In the genomic region with DNA sequence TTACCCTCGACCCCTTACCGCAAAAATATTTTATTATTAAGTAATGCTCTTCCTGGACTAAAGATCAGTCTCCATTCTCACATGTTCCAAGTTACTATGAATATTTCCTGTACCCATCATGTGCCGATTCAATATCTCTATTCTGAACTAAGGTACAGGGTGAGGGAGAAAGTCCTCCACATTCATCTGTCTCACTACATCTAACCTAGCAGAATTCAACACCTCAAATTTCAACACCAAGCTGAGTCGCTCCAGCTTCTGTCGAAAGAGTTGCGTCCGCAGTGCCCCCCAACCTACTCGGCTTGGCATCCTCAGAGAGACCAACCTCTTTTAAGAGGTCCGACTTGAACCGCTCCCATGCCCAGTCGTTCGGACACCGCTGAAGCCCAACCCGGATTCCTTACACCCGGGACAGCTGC, we compare ENCODE assay signal across 8 cellular contexts. TPM values are rescaled to one million over a fixed set of nuclear protein-coding genes. Genes with fewer than 3 reads are reported as not detected.
DNase-seq lines count a peak whose midpoint lies in the region; ATAC-seq and TF ChIP-seq lines count a peak whose summit lies in the region.

No MANE protein-coding gene starts in this region.

- intact Hi-C loops in dorsolateral prefrontal cortex (cut with DNase I) = loop anchor here (2.0 to 10.0 kb wide), 5 partner anchors 144 to 826 kb away; a partner anchor contains a TSS
- intact Hi-C loops in uterus (cut with DNase I; ENCODE audit: low total_unique reads) = no loop called here

- H2AFZ ChIP-seq in mesenchymal stem cell (ENCODE audit: low read depth, low read length) = no peak overlapping the region

- H3K14ac ChIP-seq in mesenchymal stem cell (ENCODE audit: low read length in 2 of 2) = peak overlapping the region in 1 of 2 experiments; percentile 13

- peak overlapping the region in 7 of 8 donors; percentile 62 to 98 (median 96) for H3K27ac Mint-ChIP-seq in CD8-positive, alpha-beta memory T cell

- H3K27ac ChIP-seq in CD8-positive, alpha-beta memory T cell (ENCODE audit: low read depth, low read length) = peak overlapping the region; percentile 79
- H3K27ac ChIP-seq in dorsolateral prefrontal cortex = peak overlapping the region in 47 of 59 donors; percentile 85 to 99 (median 97)
- no peak overlapping the region for H3K27ac ChIP-seq in mesenchymal stem cell (ENCODE audit: low read length, poor library complexity, severe bottlenecking)
- H3K27ac ChIP-seq in uterus = peak overlapping the region; percentile 89 to 96

- H3K4me1 ChIP-seq in CD8-positive, alpha-beta memory T cell (ENCODE audit: insufficient read depth, low read length) = peaks cover 43% of the 10 kb centered on the region
- H3K4me1 ChIP-seq in NT2/D1 (ENCODE audit: insufficient read depth, insufficient read length) (no peaks in the 10 kb centered on the region), mesenchymal stem cell (ENCODE audit: control insufficient read depth, insufficient read depth, low read depth, low read length) (peaks cover 2% of the 10 kb centered on the region), uterus (peaks cover 0 to 5% of the 10 kb centered on the region in 2 donors)

- peak overlapping the region in 1 of 2 experiments; percentile 94 for H3K18ac ChIP-seq in mesenchymal stem cell (ENCODE audit: low read depth in 1 of 2, low read length in 2 of 2)

- H3K4me3 Mint-ChIP-seq in CD8-positive, alpha-beta memory T cell = peak overlapping the region; percentile 86 to 97 (median 95)

- 3% methylated on average over 15 of the region's 15 CpGs for WGBS in mesenchymal stem cell

- H3K36me3 ChIP-seq in CD8-positive, alpha-beta memory T cell (ENCODE audit: insufficient read depth, low read length) = no peaks in the 10 kb centered on the region
- H3K36me3 ChIP-seq in NT2/D1 (ENCODE audit: insufficient read depth, insufficient read length, low read length) (no peaks in the 10 kb centered on the region), mesenchymal stem cell (ENCODE audit: control insufficient read depth in 1 of 2, insufficient read depth in 2 of 2, low read depth in 1 of 2, low read length in 2 of 2) (peaks cover 0 to 2% of the 10 kb centered on the region in 2 experiments), uterus (no peaks in the 10 kb centered on the region)

- H2BK12ac ChIP-seq in mesenchymal stem cell (ENCODE audit: low read length in 2 of 2) = peak overlapping the region in 1 of 2 experiments; percentile 76

- H4K8ac ChIP-seq in mesenchymal stem cell (ENCODE audit: low read length) = no peak overlapping the region

- ATAC-seq in GM21717 (IDR thresholded peaks at IDR 0.05; ENCODE audit: unreplicated experiment) = peak; percentile 1

- CTCF ChIA-PET in CD8-positive, alpha-beta memory T cell (lab: Charles Lee) = no interaction called here

- no peaks in the 10 kb centered on the region for H3K27me3 ChIP-seq in CD8-positive, alpha-beta memory T cell (ENCODE audit: insufficient read depth, low read length, poor library complexity, severe bottlenecking)
- H3K27me3 ChIP-seq in NT2/D1 (ENCODE audit: insufficient read depth, insufficient read length) = no peaks in the 10 kb centered on the region
- H3K27me3 ChIP-seq in dorsolateral prefrontal cortex = no peaks in the 10 kb centered on the region
- no peaks in the 10 kb centered on the region for H3K27me3 ChIP-seq in mesenchymal stem cell (ENCODE audit: control insufficient read depth in 1 of 2, insufficient read depth in 1 of 2, low read length in 2 of 2)
- H3K27me3 ChIP-seq in uterus = no peaks in the 10 kb centered on the region

- peaks cover 55 to 77% (median 76%) of the 10 kb centered on the region in 3 donors for H3K4me1 Mint-ChIP-seq in CD8-positive, alpha-beta memory T cell

- peak overlapping the region in 1 of 2 experiments; percentile 98 for H3K4ac ChIP-seq in mesenchymal stem cell (ENCODE audit: low read depth in 1 of 2, low read length in 2 of 2)

- H3K9me3 ChIP-seq in CD8-positive, alpha-beta memory T cell (ENCODE audit: low read length) = no peaks in the 10 kb centered on the region
- no peaks in the 10 kb centered on the region for H3K9me3 ChIP-seq in NT2/D1 (ENCODE audit: insufficient read depth, low read length)
- no peaks in the 10 kb centered on the region for H3K9me3 ChIP-seq in mesenchymal stem cell (ENCODE audit: control insufficient read depth, low read length)
- no peaks in the 10 kb centered on the region for H3K9me3 ChIP-seq in uterus

- DNase-seq in CD8-positive, alpha-beta memory T cell = peak in 1 of 5 donors; percentile 1
- DNase-seq in NT2/D1 (ENCODE audit: low read depth, low spot score) = peak; percentile 5
- peak in 3 of 10 donors; percentile 11 to 39 (median 30) for DNase-seq in dorsolateral prefrontal cortex
- DNase-seq in mesenchymal stem cell = peak; percentile 55
- no peak for DNase-seq in uterus
- no peak for DNase-seq in NCI-H1105 treated with DMSO at 0.1 percent for 48 hours (lab: John Stamatoyannopoulos, UW)
- DNase-seq in stimulated activated CD4-positive, alpha-beta T cell treated with anti-CD3 and anti-CD28 coated beads, Interleukin-15, amount 100 ng/mL, for 24 hours = no peak

- TF ChIP-seq POLR2A in uterus (IDR thresholded peaks at IDR 0.05) = no peak

- no peaks in the 10 kb centered on the region for H3K27me3 Mint-ChIP-seq in CD8-positive, alpha-beta memory T cell

- no peak overlapping the region for H2BK120ac ChIP-seq in mesenchymal stem cell (ENCODE audit: low read depth, low read length)

- H2AK5ac ChIP-seq in mesenchymal stem cell (ENCODE audit: low read length, severe bottlenecking) = no peak overlapping the region

- H3K9me3 Mint-ChIP-seq in CD8-positive, alpha-beta memory T cell = no peaks in the 10 kb centered on the region

- H3K36me3 Mint-ChIP-seq in CD8-positive, alpha-beta memory T cell = peaks cover 0 to 16% (median 5%) of the 10 kb centered on the region in 3 donors

- POLR2A ChIA-PET in CD8-positive, alpha-beta memory T cell (lab: Charles Lee) = interaction anchor here (1.2 to 2.4 kb wide), 2 partner anchors 173 to 180 kb away, joined by 3 to 10 read pairs; a partner anchor contains a TSS

- TF ChIP-seq CTCF in dorsolateral prefrontal cortex (IDR thresholded peaks at IDR 0.05 in 54 of 56, conservative IDR thresholded peaks at IDR 0.05 in 2 of 56; ENCODE audit: low read depth in 1 of 56, partially characterized antibody in 56 of 56) = no peak
- no peak for TF ChIP-seq CTCF in uterus (IDR thresholded peaks at IDR 0.05)

- H4K91ac ChIP-seq in mesenchymal stem cell (ENCODE audit: low read length) = no peak overlapping the region

- peak overlapping the region; percentile 26 for H2BK15ac ChIP-seq in mesenchymal stem cell (ENCODE audit: low read depth, poor library complexity, severe bottlenecking)

- H2BK5ac ChIP-seq in mesenchymal stem cell (ENCODE audit: low read depth, low read length, poor library complexity, severe bottlenecking) = no peak overlapping the region

- no peaks in the 10 kb centered on the region for H3K79me1 ChIP-seq in mesenchymal stem cell (replicated peaks; ENCODE audit: low read length, poor library complexity, severe bottlenecking)

- H3K9ac ChIP-seq in NT2/D1 (ENCODE audit: insufficient read length, low read depth) (peak overlapping the region; percentile 92), mesenchymal stem cell (ENCODE audit: low read length) (peak overlapping the region; percentile 97)

- peak overlapping the region; percentile 65 for H3K4me2 ChIP-seq in mesenchymal stem cell (ENCODE audit: low read length, poor library complexity, severe bottlenecking)

- peak overlapping the region in 1 of 2 experiments; percentile 77 for H3K23ac ChIP-seq in mesenchymal stem cell (ENCODE audit: low read length in 2 of 2)

- H3K4me3 ChIP-seq in CD8-positive, alpha-beta memory T cell (ENCODE audit: low read length) = peak overlapping the region; percentile 83
- H3K4me3 ChIP-seq in NT2/D1 (ENCODE audit: insufficient read length, low read depth) (peak overlapping the region; percentile 88), dorsolateral prefrontal cortex (peak overlapping the region; percentile 67 to 98 (median 88)), mesenchymal stem cell (ENCODE audit: insufficient read depth in 1 of 2, low read depth in 1 of 2, low read length in 2 of 2) (peak overlapping the region; percentile 94), uterus (peak overlapping the region; percentile 74 to 88)

RNA-seq across cellular contexts. Expression of a gene that starts 1.0 kb away (rescaled TPM):
- 10 to 100 TPM; 35.0 to 35.4 TPM for total RNA-seq in CD8-positive, alpha-beta memory T cell
- 18.5 TPM for polyA plus RNA-seq in CD8-positive, alpha-beta memory T cell
- total RNA-seq in dorsolateral prefrontal cortex (10 to 100 TPM; 37.0 to 86.0 (median 61.1) TPM), uterus (10 to 100 TPM; 36.9 to 65.8 (median 43.0) TPM)
- polyA plus RNA-seq in mesenchymal stem cell (2013, experiment 1 of 2) = 33.2 TPM
- polyA plus RNA-seq in mesenchymal stem cell (2013, experiment 2 of 2) = 34.9 TPM

RNA-seq across cellular contexts. Expression of a gene that starts 1.3 kb away (rescaled TPM):
- 10 to 100 TPM; 35.9 to 36.9 TPM for total RNA-seq in CD8-positive, alpha-beta memory T cell
- 19.4 TPM for polyA plus RNA-seq in CD8-positive, alpha-beta memory T cell
- total RNA-seq in dorsolateral prefrontal cortex (10 to 100 TPM; 30.3 to 55.8 (median 41.3) TPM), uterus (10 to 100 TPM; 27.9 to 81.6 (median 58.2) TPM)
- 13.8 TPM for polyA plus RNA-seq in mesenchymal stem cell (2013, experiment 1 of 2)
- polyA plus RNA-seq in mesenchymal stem cell (2013, experiment 2 of 2) = 13.5 TPM

Comparison
In these comparisons a context has a peak if more than half of its experiments do, and no peak if none do; other contexts are left out.
1. DNase-seq: peak in NT2/D1 (single experiment) and mesenchymal stem cell (single experiment); none in uterus (0 of 2), NCI-H1105 treated with DMSO at 0.1 percent for 48 hours (single experiment) and stimulated activated CD4-positive, alpha-beta T cell treated with anti-CD3 and anti-CD28 coated beads, Interleukin-15, amount 100 ng/mL, for 24 hours (single experiment).
2. Peak in every context shown above with its lines, with median percentiles within 50 percentile points of each other: H3K4me3 ChIP-seq.